ENCODE assay signal across 16 cellular contexts in the genomic region with DNA sequence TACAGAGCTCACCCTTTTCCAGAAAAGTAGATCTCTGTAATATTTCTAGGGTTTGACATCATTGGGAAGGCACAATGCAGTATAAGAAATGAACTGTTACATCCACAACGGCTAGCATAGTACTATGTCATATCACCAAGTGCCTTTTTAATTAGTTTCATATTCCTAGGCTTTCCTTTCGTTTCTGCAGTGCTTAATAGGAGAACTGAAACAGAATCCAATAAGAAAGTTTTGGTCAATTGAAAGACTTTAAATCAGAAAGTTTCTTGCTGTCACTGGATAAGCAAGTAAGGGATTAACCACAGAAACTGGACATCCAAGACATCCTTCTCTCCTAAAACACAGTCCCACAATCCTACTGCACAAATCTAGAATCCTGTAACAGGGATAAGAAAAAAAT. TPM values are rescaled to one million over a fixed set of nuclear protein-coding genes. Genes with fewer than 3 reads are reported as not detected.
A peak's percentile ranks its signal among the peaks of the same experiment; 100 is the strongest.
DNase-seq lines count a peak whose midpoint lies in the region; ATAC-seq, FAIRE-seq and TF ChIP-seq lines count a peak whose summit lies in the region.
"Had no signal": no experiment of that assay in that cellular context is flagged by ENCODE, and none has a peak within 500 bp of the region (broad histone marks: within the 10 kb centered on the region; RNA-seq: fewer than 3 reads in every experiment).

No MANE protein-coding gene starts in this region.

- H3K27ac ChIP-seq in GM12878 (ENCODE audit: control insufficient read depth, insufficient read depth), result no peak overlapping the region
- H3K27ac ChIP-seq: KMS-11 had no signal

- TF ChIP-seq POLR2A in GM12878 (IDR thresholded peaks at IDR 0.05; ENCODE audit: low read depth, low read length), result no peak

- H3K9ac ChIP-seq in GM12878 (ENCODE audit: control insufficient read depth, insufficient read depth, low read length), result no peak overlapping the region
- H3K9ac ChIP-seq: KMS-11 had no signal

- H3K9me3 ChIP-seq in GM12878 (replicated peaks; ENCODE audit: control insufficient read depth, insufficient read depth, low read length), result no peaks in the 10 kb centered on the region
- no peaks in the 10 kb centered on the region for H3K9me3 ChIP-seq in BE2C
- H3K9me3 ChIP-seq: Caco-2 had no signal

- intact Hi-C loops in GM12878 (cut with micrococcal nuclease; ENCODE audit: unreplicated experiment), result no loop called here

- DNase-seq in NOMO-1 treated with DMSO at 0.1 percent for 48 hours (lab: John Stamatoyannopoulos, UW; ENCODE audit: unreplicated experiment) (peak; percentile 30), NOMO-1 treated with dmso at 0.1 percent for 144 hours (lab: John Stamatoyannopoulos, UW; ENCODE audit: unreplicated experiment) (no peak), GM18507 (ENCODE audit: extremely low spot score, insufficient read length, low read depth) (no peak), GM12878 (ENCODE audit: low read depth, low spot score) (no peak), BE2C (no peak)
- DNase-seq: 8988T; C1 segment of cervical spinal cord; Caco-2; CD4-positive, alpha-beta T cell; GDM1; GOT3; H7 had no signal

- no peak overlapping the region for H2AFZ ChIP-seq in GM12878 (ENCODE audit: control insufficient read depth, low read depth, low read length)

- H3K4me3 ChIP-seq in GM12878, result no peak overlapping the region
- H3K4me3 ChIP-seq in BE2C (ENCODE audit: low read depth, low read length), result no peak overlapping the region

- POLR2A ChIA-PET in GM12878 (lab: Charles Lee), result interaction anchor here (1.2 to 8.5 kb wide), 2 partner anchors 82 to 145 kb away, joined by 3 to 373 read pairs; no protein-coding TSS in a partner anchor

- FAIRE-seq in GM18507 (lab: Jason Lieb, UNC) (peak; percentile 39), GM12878 (lab: Jason Lieb, UNC) (no peak)
- FAIRE-seq: D721Med had no signal

- CTCF ChIA-PET in GM12878 (lab: Yijun Ruan, JAX), result interaction anchor here (2.4 to 3.5 kb wide), 2 partner anchors 76 to 103 kb away, joined by 9 to 32 read pairs; no protein-coding TSS in a partner anchor

- ATAC-seq in GM12878 (no peak), HG02885 (IDR thresholded peaks at IDR 0.05; ENCODE audit: poor library complexity, unreplicated experiment) (no peak), GM18517 (IDR thresholded peaks at IDR 0.05; ENCODE audit: unreplicated experiment) (no peak)

- 24% methylated on average over 2 of the region's 2 CpGs for WGBS in GM12878 (ENCODE audit: insufficient coverage, insufficient replicate concordance, low lambda C conversion rate, missing lambda C conversion rate)

- SMC1A ChIA-PET in GM12878 (lab: Charles Lee; ENCODE audit: uncharacterized antibody, unreplicated experiment), result interaction anchor here (1.6 to 2.9 kb wide), 5 partner anchors 10 to 104 kb away, joined by 4 to 17 read pairs (median 8); a partner anchor contains a TSS

- BruUV-seq in GM12878 (replicated peaks; lab: Mats Ljungman, UMichigan), result no TSS peak

- TF ChIP-seq CTCF in GM12878 (IDR thresholded peaks at IDR 0.05 in 2 of 3, conservative IDR thresholded peaks at IDR 0.05 in 1 of 3; ENCODE audit: control insufficient read depth in 2 of 3, extremely low read depth in 1 of 3, insufficient read depth in 1 of 3, low read depth in 3 of 3, low read length in 3 of 3), result no peak
- TF ChIP-seq CTCF in BE2C (IDR thresholded peaks at IDR 0.05; ENCODE audit: low read depth, low read length), result no peak

- in situ Hi-C loops in GM12878 (cut with MboI), result no loop called here

- peaks cover 15% of the 10 kb centered on the region for H3K79me2 ChIP-seq in GM12878 (ENCODE audit: control insufficient read depth, insufficient read depth, low read length)

- H3K4me2 ChIP-seq in GM12878 (ENCODE audit: control insufficient read depth, insufficient read depth), result no peak overlapping the region
- H3K4me2 ChIP-seq: KMS-11 had no signal

- no peaks in the 10 kb centered on the region for H3K27me3 ChIP-seq in GM12878 (replicated peaks in 1 of 2; ENCODE audit: control insufficient read depth in 2 of 2, insufficient read depth in 2 of 2, low read length in 1 of 2)
- peaks cover 84% of the 10 kb centered on the region for H3K27me3 ChIP-seq in BE2C

- RAD21 ChIA-PET in GM12878 (lab: Charles Lee; ENCODE audit: unreplicated experiment), result interaction anchor here (1.1 to 2.6 kb wide), 4 partner anchors 69 to 117 kb away, joined by 3 to 12 read pairs (median 8); a partner anchor contains a TSS

- H4K20me1 ChIP-seq in GM12878 (ENCODE audit: control insufficient read depth, insufficient read depth), result no peaks in the 10 kb centered on the region

- H3K36me3 ChIP-seq in GM12878 (ENCODE audit: control insufficient read depth in 2 of 2, insufficient read depth in 2 of 2, low read length in 1 of 2) (no peaks in the 10 kb centered on the region), BE2C (no peaks in the 10 kb centered on the region)

- H3K4me1 ChIP-seq in GM12878 (ENCODE audit: control insufficient read depth, insufficient read depth, low read length) (peaks cover 5% of the 10 kb centered on the region; the same call in 1 of the 2 replicates), BE2C (no peaks in the 10 kb centered on the region)

- TF ChIP-seq RAD21 in GM12878 (IDR thresholded peaks at IDR 0.05; ENCODE audit: insufficient read depth, low read depth, low read length), result no peak

- TF ChIP-seq EP300 in GM12878 (IDR thresholded peaks at IDR 0.05; ENCODE audit: borderline replicate concordance in 1 of 2, control insufficient read depth in 1 of 2, low read depth in 2 of 2, low read length in 2 of 2), result no peak

TF ChIP-seq in GM12878, 131 proteins besides CTCF, POLR2A, EP300 and RAD21:
- TF ChIP-seq NFIC (IDR thresholded peaks at IDR 0.05; ENCODE audit: low read depth, low read length), result no peak
- no peak for TF ChIP-seq NBN (IDR thresholded peaks at IDR 0.05)
- TF ChIP-seq IKZF2 (IDR thresholded peaks at IDR 0.05), result peak; percentile 52 to 56; a peak in 2 of 4 replicates

RNA-seq across cellular contexts. Expression of a gene that starts 3.5 kb away (rescaled TPM):
- 64.7 and 95.6 TPM in 2 replicates for total RNA-seq in GM12878 (2013; cell fraction: nucleolus; rRNA removed)
- total RNA-seq in GM12878 (2014; rRNA removed) (5.3 and 7.2 TPM in 2 replicates), GM12878 (2014; rRNA removed; fragmentation: Illumina TruSeq; extraction: Trizol) (4.4 and 4.5 TPM in 2 replicates), GM12878 (2021) (6.8 and 8.2 TPM in 2 replicates)
- 0.51 TPM for polyA plus RNA-seq in GM12878 (2011; ENCODE audit: low read depth)
- polyA plus RNA-seq in GM12878 (2011; rRNA removed) (16.7 and 20.8 TPM in 2 replicates), GM12878 (2014; fragmentation: Illumina TruSeq; extraction: Trizol) (6.6 and 6.7 TPM in 2 replicates), GM12878 (2014; fragmentation: Nextera tagmentation; extraction: Ambion mirVana) (1 to 10 TPM; 1.2 to 1.3 TPM), GM12878 (2014; rRNA removed) (5.8 and 5.9 TPM in 2 replicates), GM12878 (2016; fragmentation: Nextera tagmentation; extraction: Ambion mirVana) (1 to 10 TPM; 4.4 to 5.1 TPM)
- polyA plus RNA-seq in GM12878 (2011; cell fraction: cytosol; rRNA removed), result 11.2 and 14.7 TPM in 2 replicates
- 36.9 and 40.7 TPM in 2 replicates for polyA plus RNA-seq in GM12878 (2011; cell fraction: nucleus; rRNA removed)
- 1.1 and 1.5 TPM in 2 replicates for polyA plus RNA-seq in GM12878 (2012)
- 24.1 and 28.7 TPM in 2 replicates for polyA minus RNA-seq in GM12878 (2011; rRNA and poly(A)+ RNA removed)
- 3.8 and 4.9 TPM in 2 replicates for polyA minus RNA-seq in GM12878 (2011; cell fraction: cytosol; rRNA and poly(A)+ RNA removed)
- 16.9 and 28.5 TPM in 2 replicates for polyA minus RNA-seq in GM12878 (2011; cell fraction: nucleus; rRNA and poly(A)+ RNA removed)
- polyA plus RNA-seq in BE2C (2012; ENCODE audit: insufficient read depth, insufficient read length, low read depth), result not detected
